8 cellular contexts compared by ENCODE assay signal in the genomic region with DNA sequence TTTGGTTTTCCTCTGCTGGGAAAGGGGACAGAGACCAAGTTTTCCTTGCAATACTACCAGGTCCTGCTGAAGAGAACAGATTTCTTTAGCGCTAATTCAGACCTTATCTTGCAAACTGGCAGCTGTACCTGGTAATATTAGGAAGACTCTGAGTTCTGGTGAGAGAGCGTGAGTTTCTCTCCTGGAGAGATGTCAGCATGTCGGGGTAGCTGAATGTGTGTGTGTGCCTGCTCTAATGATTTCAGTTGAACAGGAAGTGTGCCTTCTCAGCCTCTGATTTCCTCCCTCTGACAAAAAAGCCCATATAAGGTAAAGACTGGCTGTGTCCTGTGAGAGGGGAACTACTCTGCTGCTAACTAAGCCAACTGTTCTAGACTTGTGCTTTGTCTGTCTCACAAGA. TPM values are rescaled to one million over a fixed set of nuclear protein-coding genes. Genes with fewer than 3 reads are reported as not detected.
DNase-seq lines count a peak whose midpoint lies in the region; ATAC-seq, FAIRE-seq and TF ChIP-seq lines count a peak whose summit lies in the region.

No MANE protein-coding gene starts in this region.

- H3K4me1 Mint-ChIP-seq in CD8-positive, alpha-beta T cell (ENCODE audit: low read depth), result peaks cover 93% of the 10 kb centered on the region

- H3K4me3 ChIP-seq in CD8-positive, alpha-beta T cell (ENCODE audit: low read depth, low read length), result peak overlapping the region; percentile 48
- H3K4me3 ChIP-seq in astrocyte of the spinal cord (ENCODE audit: low read depth, low read length) (no peak overlapping the region), spleen (peak overlapping the region in 4 of 8 donors; percentile 4 to 61 (median 7))

- H3K27me3 Mint-ChIP-seq in CD8-positive, alpha-beta T cell (ENCODE audit: low read depth), result no peaks in the 10 kb centered on the region

- intact Hi-C loops in CD8-positive, alpha-beta T cell (cut with DNase I, micrococcal nuclease), result loop anchor here (1.0 to 5.0 kb wide), 3 partner anchors 9 to 146 kb away; a partner anchor contains a TSS
- intact Hi-C loops in spleen (cut with DNase I; ENCODE audit: low total_unique reads), result no loop called here

- no peaks in the 10 kb centered on the region for H3K9me3 Mint-ChIP-seq in CD8-positive, alpha-beta T cell

- POLR2A ChIA-PET in CD8-positive, alpha-beta T cell (lab: Charles Lee), result interaction anchor here (0.8 to 3.0 kb wide), 11 partner anchors 8 to 178 kb away, joined by 3 to 31 read pairs (median 5); a partner anchor contains a TSS

- H3K27me3 ChIP-seq in CD8-positive, alpha-beta T cell (ENCODE audit: insufficient read depth, low read length), result no peaks in the 10 kb centered on the region
- no peaks in the 10 kb centered on the region for H3K27me3 ChIP-seq in spleen (replicated peaks in 1 of 7)

- 0 to 5% (median 4%) methylated on average over 3 of the region's 3 CpGs for WGBS in spleen, 5 donors

- H3K27ac ChIP-seq in CD8-positive, alpha-beta T cell (ENCODE audit: low read depth, low read length), result peak overlapping the region; percentile 36
- H3K27ac ChIP-seq in spleen, result peak overlapping the region; percentile 0 to 94 (median 88)

- no peaks in the 10 kb centered on the region for H3K9me3 ChIP-seq in CD8-positive, alpha-beta T cell (ENCODE audit: low read length)
- no peaks in the 10 kb centered on the region for H3K9me3 ChIP-seq in spleen

- H3K4me3 Mint-ChIP-seq in CD8-positive, alpha-beta T cell, result peak overlapping the region; percentile 78

- TF ChIP-seq CTCF in CD8-positive, alpha-beta T cell (IDR thresholded peaks at IDR 0.05), result no peak
- TF ChIP-seq CTCF in astrocyte of the spinal cord (IDR thresholded peaks at IDR 0.05; ENCODE audit: low read depth, low read length) (no peak), spleen (IDR thresholded peaks at IDR 0.05 in 8 of 11, conservative IDR thresholded peaks at IDR 0.05 in 3 of 11) (no peak)

- no peak for TF ChIP-seq POLR2A in spleen (IDR thresholded peaks at IDR 0.05)

- peaks cover 61% of the 10 kb centered on the region for H3K36me3 ChIP-seq in CD8-positive, alpha-beta T cell (ENCODE audit: insufficient read depth, low read length)
- peaks cover 2 to 79% (median 57%) of the 10 kb centered on the region in 6 donors for H3K36me3 ChIP-seq in spleen

- peaks cover 82% of the 10 kb centered on the region for H3K36me3 Mint-ChIP-seq in CD8-positive, alpha-beta T cell

- peak; percentile 86 for ATAC-seq in CD8-positive, alpha-beta T cell
- ATAC-seq in GM19035 (IDR thresholded peaks at IDR 0.05; ENCODE audit: unreplicated experiment), result peak; percentile 93
- ATAC-seq in HG03108 (IDR thresholded peaks at IDR 0.05; ENCODE audit: unreplicated experiment), result peak; percentile 90

- in situ Hi-C loops in astrocyte of the spinal cord (cut with HindIII; ENCODE audit: low sequenced_read_pairs), result no loop called here

- peak in 5 of 7 experiments; percentile 38 to 72 (median 58) for DNase-seq in CD8-positive, alpha-beta T cell
- DNase-seq in RCC 7860 (ENCODE audit: low spot score) (peak; percentile 83), astrocyte of the spinal cord (ENCODE audit: low read depth, low spot score) (peak; percentile 81), iPS-NIHi7 (ENCODE audit: extremely low spot score) (peak; percentile 46), spleen (no peak), HuH-7.5 (ENCODE audit: low spot score) (no peak)

- peaks cover 91% of the 10 kb centered on the region for H3K4me1 ChIP-seq in CD8-positive, alpha-beta T cell (ENCODE audit: insufficient read depth, low read length)
- H3K4me1 ChIP-seq in spleen, result peaks cover 52 to 95% (median 73%) of the 10 kb centered on the region in 6 donors

- peak overlapping the region; percentile 94 for H3K27ac Mint-ChIP-seq in CD8-positive, alpha-beta T cell

- CTCF ChIA-PET in CD8-positive, alpha-beta T cell (lab: Charles Lee), result interaction anchor here (0.9 to 4.0 kb wide), 6 partner anchors 9 to 104 kb away, joined by 3 to 31 read pairs (median 4); a partner anchor contains a TSS

- FAIRE-seq in RCC 7860 (lab: Jason Lieb, UNC), result no peak

RNA-seq across cellular contexts. Expression of a gene that starts 10.3 kb away (rescaled TPM):
- total RNA-seq in CD8-positive, alpha-beta T cell, result 10 to 100 TPM in 1 of 2 experiments, 1 to 10 TPM in 1; 9.5 to 11.1 TPM
- 1 to 10 TPM; 3.5 to 6.4 (median 4.3) TPM for total RNA-seq in spleen
- polyA plus RNA-seq in spleen, result 1 to 10 TPM; 1.3 to 2.0 (median 1.6) TPM

RNA-seq across cellular contexts. Expression of a gene that starts 12.7 kb away (rescaled TPM):
- total RNA-seq in CD8-positive, alpha-beta T cell, result 100 to 1,000 TPM; 769 to 790 TPM
- total RNA-seq in spleen, result 100 to 1,000 TPM; 537 to 956 (median 706) TPM
- polyA plus RNA-seq in spleen, result 1,000 to 10,000 TPM in 1 of 3 donors, 100 to 1,000 TPM in 2; 835 to 1,063 (median 908) TPM

RNA-seq across cellular contexts. Expression of a gene that starts 24.2 kb away (rescaled TPM):
- not detected for total RNA-seq in CD8-positive, alpha-beta T cell
- 1 to 10 TPM in 1 of 7 donors, under 1 TPM in 2, not detected in 4; 0.37 to 2.6 (median 0.51) TPM for total RNA-seq in spleen
- polyA plus RNA-seq in spleen, result not detected

Comparison
In these comparisons a context has a peak if more than half of its experiments do, and no peak if none do; other contexts are left out.
1. DNase-seq: peak in CD8-positive, alpha-beta T cell (5 of 7), RCC 7860 (single experiment), astrocyte of the spinal cord (single experiment) and iPS-NIHi7 (single experiment); none in spleen (single experiment) and HuH-7.5 (single experiment).
2. Peak in every context shown above with its lines, with median percentiles within 50 percentile points of each other: ATAC-seq.